1 cellular context compared by ENCODE assay signal in the genomic region with DNA sequence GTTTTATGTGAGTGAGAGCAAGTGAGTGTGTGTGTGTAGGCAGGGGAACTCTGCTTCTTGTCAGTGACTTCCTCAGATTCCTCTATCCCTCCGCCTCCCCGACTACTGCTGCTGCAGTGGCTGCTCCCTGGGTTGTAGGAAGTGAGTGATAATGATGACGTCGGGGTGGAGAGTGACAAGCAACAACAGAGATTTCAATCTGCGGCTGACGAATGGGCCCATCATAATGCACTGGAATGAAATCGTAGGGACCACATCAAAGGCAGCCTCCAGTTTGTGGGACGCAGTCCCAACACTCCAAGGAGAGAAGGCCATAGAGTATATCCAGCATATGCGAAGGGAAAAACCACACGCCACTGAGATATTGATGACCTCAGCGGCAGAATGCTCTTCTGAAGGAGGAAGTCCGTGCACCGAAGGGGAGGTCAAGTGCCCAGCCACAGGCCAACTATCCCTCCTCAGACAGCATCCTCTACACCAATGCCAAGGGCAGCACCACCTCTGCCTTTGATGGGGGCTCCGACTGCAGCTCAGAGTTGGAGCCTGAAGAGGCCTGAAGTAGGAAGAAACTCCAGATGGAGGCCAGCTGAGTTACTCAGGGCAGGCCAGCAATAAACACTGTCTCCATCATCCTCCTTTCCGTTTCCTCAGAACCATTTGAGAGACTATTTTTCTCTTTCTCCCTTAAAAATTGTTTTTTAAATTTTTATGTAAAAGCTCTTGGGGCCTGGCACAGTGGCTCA.
TF ChIP-seq lines count a peak whose summit lies in the region.

No MANE protein-coding gene starts in this region.

TF ChIP-seq in K562, 482 proteins besides CTCF, POLR2A, EP300 and RAD21 (continued from another document and continues in another):
- TF ChIP-seq, protein P1, sequence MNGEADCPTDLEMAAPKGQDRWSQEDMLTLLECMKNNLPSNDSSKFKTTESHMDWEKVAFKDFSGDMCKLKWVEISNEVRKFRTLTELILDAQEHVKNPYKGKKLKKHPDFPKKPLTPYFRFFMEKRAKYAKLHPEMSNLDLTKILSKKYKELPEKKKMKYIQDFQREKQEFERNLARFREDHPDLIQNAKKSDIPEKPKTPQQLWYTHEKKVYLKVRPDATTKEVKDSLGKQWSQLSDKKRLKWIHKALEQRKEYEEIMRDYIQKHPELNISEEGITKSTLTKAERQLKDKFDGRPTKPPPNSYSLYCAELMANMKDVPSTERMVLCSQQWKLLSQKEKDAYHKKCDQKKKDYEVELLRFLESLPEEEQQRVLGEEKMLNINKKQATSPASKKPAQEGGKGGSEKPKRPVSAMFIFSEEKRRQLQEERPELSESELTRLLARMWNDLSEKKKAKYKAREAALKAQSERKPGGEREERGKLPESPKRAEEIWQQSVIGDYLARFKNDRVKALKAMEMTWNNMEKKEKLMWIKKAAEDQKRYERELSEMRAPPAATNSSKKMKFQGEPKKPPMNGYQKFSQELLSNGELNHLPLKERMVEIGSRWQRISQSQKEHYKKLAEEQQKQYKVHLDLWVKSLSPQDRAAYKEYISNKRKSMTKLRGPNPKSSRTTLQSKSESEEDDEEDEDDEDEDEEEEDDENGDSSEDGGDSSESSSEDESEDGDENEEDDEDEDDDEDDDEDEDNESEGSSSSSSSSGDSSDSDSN (IDR thresholded peaks at IDR 0.05; ENCODE audit: borderline replicate concordance in 1 of 2, low read depth in 2 of 2, low read length in 2 of 2): peak in 1 of 2 experiments; percentile 70; a peak in 1 of 4 replicates
- TF ChIP-seq RHOXF2B (CRISPR knock-in tag; conservative IDR thresholded peaks at IDR 0.05) (0 out of 2 replicates have a peak, but pooled peaks have one; percentile 66), NR2F6 (CRISPR knock-in tag; IDR thresholded peaks at IDR 0.05) (0 out of 2 replicates have a peak, but pooled peaks have one; percentile 22), NCOA4 (IDR thresholded peaks at IDR 0.05; ENCODE audit: partially characterized antibody) (no peak), DDX20 (tag; IDR thresholded peaks at IDR 0.05; ENCODE audit: low read depth) (no peak), RFX7 (CRISPR knock-in tag; IDR thresholded peaks at IDR 0.05) (no peak), LEF1 (IDR thresholded peaks at IDR 0.05) (peak; percentile 100), PML (IDR thresholded peaks at IDR 0.05; ENCODE audit: low read length) (peak; percentile 61; the same call in 1 of the 2 replicates), PPARD (CRISPR knock-in tag; IDR thresholded peaks at IDR 0.05) (no peak), RBFOX2 (IDR thresholded peaks at IDR 0.05; ENCODE audit: low read depth, low read length) (no peak), ZC3H11A (IDR thresholded peaks at IDR 0.05; ENCODE audit: low read depth, low read length) (no peak), SMAD4 (CRISPR knock-in tag; conservative IDR thresholded peaks at IDR 0.05) (peak; percentile 68), RUNX1 (IDR thresholded peaks at IDR 0.05; ENCODE audit: low read depth) (peak; percentile 83; the same call in 1 of the 2 replicates), NBN (IDR thresholded peaks at IDR 0.05; ENCODE audit: low read depth) (peak; percentile 90), SMARCE1 (IDR thresholded peaks at IDR 0.05) (peak; percentile 84; the same call in 1 of the 2 replicates), BRF1 (IDR thresholded peaks at IDR 0.05; ENCODE audit: borderline replicate concordance, extremely low read depth, insufficient read length) (no peak), ZFX (CRISPR knock-in tag; IDR thresholded peaks at IDR 0.05) (no peak), JUN (IDR thresholded peaks at IDR 0.05; ENCODE audit: borderline replicate concordance, low read depth, low read length) (peak; percentile 59), JUN (CRISPR knock-in tag; IDR thresholded peaks at IDR 0.05; ENCODE audit: borderline replicate concordance) (peak; percentile 74), HDAC2 (IDR thresholded peaks at IDR 0.05) (peak; percentile 94), ATF7 (IDR thresholded peaks at IDR 0.05) (peak; percentile 97), ZKSCAN1 (IDR thresholded peaks at IDR 0.05; ENCODE audit: low read depth, low read length) (no peak), ZNF24 (IDR thresholded peaks at IDR 0.05) (no peak), KDM1A (IDR thresholded peaks at IDR 0.05) (peak; percentile 95 to 97), CEBPG (CRISPR knock-in tag; IDR thresholded peaks at IDR 0.05) (no peak), CEBPG (tag; conservative IDR thresholded peaks at IDR 0.05 in 1 of 2, IDR thresholded peaks at IDR 0.05 in 1 of 2) (peak in 1 of 2 experiments; percentile 39; a peak in 1 of 4 replicates), GABPA (tag; conservative IDR thresholded peaks at IDR 0.05; ENCODE audit: low read depth) (peak; percentile 62), CBFB (CRISPR knock-in tag; IDR thresholded peaks at IDR 0.05) (peak; percentile 81; the same call in 1 of the 2 replicates), ZNF584 (CRISPR knock-in tag; IDR thresholded peaks at IDR 0.05; ENCODE audit: low read depth) (0 out of 2 replicates have a peak, but pooled peaks have one; percentile 32)
- TF ChIP-seq, protein P2, sequence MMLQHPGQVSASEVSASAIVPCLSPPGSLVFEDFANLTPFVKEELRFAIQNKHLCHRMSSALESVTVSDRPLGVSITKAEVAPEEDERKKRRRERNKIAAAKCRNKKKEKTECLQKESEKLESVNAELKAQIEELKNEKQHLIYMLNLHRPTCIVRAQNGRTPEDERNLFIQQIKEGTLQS (IDR thresholded peaks at IDR 0.05): peak; percentile 90
- TF ChIP-seq, protein P2 (CRISPR knock-in tag; conservative IDR thresholded peaks at IDR 0.05): peak; percentile 72; the same call in 1 of the 2 replicates
- TF ChIP-seq, protein P3, sequence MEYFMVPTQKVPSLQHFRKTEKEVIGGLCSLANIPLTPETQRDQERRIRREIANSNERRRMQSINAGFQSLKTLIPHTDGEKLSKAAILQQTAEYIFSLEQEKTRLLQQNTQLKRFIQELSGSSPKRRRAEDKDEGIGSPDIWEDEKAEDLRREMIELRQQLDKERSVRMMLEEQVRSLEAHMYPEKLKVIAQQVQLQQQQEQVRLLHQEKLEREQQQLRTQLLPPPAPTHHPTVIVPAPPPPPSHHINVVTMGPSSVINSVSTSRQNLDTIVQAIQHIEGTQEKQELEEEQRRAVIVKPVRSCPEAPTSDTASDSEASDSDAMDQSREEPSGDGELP (CRISPR knock-in tag; IDR thresholded peaks at IDR 0.05; ENCODE audit: borderline replicate concordance): peak; percentile 71; the same call in 1 of the 2 replicates
- TF ChIP-seq, protein P4, sequence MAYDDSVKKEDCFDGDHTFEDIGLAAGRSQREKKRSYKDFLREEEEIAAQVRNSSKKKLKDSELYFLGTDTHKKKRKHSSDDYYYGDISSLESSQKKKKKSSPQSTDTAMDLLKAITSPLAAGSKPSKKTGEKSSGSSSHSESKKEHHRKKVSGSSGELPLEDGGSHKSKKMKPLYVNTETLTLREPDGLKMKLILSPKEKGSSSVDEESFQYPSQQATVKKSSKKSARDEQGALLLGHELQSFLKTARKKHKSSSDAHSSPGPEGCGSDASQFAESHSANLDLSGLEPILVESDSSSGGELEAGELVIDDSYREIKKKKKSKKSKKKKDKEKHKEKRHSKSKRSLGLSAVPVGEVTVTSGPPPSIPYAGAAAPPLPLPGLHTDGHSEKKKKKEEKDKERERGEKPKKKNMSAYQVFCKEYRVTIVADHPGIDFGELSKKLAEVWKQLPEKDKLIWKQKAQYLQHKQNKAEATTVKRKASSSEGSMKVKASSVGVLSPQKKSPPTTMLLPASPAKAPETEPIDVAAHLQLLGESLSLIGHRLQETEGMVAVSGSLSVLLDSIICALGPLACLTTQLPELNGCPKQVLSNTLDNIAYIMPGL (CRISPR knock-in tag; IDR thresholded peaks at IDR 0.05): 0 out of 2 replicates have a peak, but pooled peaks have one; percentile 54
- TF ChIP-seq, protein P5, sequence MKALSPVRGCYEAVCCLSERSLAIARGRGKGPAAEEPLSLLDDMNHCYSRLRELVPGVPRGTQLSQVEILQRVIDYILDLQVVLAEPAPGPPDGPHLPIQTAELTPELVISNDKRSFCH (CRISPR knock-in tag; IDR thresholded peaks at IDR 0.05): no peak
- TF ChIP-seq, protein P5 (tag; IDR thresholded peaks at IDR 0.05): peak; percentile 71
- TF ChIP-seq, protein P6, sequence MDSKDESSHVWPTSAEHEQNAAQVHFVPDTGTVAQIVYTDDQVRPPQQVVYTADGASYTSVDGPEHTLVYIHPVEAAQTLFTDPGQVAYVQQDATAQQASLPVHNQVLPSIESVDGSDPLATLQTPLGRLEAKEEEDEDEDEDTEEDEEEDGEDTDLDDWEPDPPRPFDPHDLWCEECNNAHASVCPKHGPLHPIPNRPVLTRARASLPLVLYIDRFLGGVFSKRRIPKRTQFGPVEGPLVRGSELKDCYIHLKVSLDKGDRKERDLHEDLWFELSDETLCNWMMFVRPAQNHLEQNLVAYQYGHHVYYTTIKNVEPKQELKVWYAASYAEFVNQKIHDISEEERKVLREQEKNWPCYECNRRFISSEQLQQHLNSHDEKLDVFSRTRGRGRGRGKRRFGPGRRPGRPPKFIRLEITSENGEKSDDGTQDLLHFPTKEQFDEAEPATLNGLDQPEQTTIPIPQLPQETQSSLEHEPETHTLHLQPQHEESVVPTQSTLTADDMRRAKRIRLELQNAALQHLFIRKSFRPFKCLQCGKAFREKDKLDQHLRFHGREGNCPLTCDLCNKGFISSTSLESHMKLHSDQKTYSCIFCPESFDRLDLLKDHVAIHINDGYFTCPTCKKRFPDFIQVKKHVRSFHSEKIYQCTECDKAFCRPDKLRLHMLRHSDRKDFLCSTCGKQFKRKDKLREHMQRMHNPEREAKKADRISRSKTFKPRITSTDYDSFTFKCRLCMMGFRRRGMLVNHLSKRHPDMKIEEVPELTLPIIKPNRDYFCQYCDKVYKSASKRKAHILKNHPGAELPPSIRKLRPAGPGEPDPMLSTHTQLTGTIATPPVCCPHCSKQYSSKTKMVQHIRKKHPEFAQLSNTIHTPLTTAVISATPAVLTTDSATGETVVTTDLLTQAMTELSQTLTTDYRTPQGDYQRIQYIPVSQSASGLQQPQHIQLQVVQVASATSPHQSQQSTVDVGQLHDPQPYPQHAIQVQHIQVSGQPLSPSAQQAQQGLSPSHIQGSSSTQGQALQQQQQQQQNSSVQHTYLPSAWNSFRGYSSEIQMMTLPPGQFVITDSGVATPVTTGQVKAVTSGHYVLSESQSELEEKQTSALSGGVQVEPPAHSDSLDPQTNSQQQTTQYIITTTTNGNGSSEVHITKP (IDR thresholded peaks at IDR 0.05; ENCODE audit: partially characterized antibody): peak; percentile 57
- TF ChIP-seq, protein P7, sequence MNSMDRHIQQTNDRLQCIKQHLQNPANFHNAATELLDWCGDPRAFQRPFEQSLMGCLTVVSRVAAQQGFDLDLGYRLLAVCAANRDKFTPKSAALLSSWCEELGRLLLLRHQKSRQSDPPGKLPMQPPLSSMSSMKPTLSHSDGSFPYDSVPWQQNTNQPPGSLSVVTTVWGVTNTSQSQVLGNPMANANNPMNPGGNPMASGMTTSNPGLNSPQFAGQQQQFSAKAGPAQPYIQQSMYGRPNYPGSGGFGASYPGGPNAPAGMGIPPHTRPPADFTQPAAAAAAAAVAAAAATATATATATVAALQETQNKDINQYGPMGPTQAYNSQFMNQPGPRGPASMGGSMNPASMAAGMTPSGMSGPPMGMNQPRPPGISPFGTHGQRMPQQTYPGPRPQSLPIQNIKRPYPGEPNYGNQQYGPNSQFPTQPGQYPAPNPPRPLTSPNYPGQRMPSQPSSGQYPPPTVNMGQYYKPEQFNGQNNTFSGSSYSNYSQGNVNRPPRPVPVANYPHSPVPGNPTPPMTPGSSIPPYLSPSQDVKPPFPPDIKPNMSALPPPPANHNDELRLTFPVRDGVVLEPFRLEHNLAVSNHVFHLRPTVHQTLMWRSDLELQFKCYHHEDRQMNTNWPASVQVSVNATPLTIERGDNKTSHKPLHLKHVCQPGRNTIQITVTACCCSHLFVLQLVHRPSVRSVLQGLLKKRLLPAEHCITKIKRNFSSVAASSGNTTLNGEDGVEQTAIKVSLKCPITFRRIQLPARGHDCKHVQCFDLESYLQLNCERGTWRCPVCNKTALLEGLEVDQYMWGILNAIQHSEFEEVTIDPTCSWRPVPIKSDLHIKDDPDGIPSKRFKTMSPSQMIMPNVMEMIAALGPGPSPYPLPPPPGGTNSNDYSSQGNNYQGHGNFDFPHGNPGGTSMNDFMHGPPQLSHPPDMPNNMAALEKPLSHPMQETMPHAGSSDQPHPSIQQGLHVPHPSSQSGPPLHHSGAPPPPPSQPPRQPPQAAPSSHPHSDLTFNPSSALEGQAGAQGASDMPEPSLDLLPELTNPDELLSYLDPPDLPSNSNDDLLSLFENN (IDR thresholded peaks at IDR 0.05; ENCODE audit: low read depth in 2 of 2, low read length in 2 of 2): 0 out of 4 replicates have a peak, but pooled peaks of 1 of the 2 experiments have one; percentile 19
- TF ChIP-seq, protein P8, sequence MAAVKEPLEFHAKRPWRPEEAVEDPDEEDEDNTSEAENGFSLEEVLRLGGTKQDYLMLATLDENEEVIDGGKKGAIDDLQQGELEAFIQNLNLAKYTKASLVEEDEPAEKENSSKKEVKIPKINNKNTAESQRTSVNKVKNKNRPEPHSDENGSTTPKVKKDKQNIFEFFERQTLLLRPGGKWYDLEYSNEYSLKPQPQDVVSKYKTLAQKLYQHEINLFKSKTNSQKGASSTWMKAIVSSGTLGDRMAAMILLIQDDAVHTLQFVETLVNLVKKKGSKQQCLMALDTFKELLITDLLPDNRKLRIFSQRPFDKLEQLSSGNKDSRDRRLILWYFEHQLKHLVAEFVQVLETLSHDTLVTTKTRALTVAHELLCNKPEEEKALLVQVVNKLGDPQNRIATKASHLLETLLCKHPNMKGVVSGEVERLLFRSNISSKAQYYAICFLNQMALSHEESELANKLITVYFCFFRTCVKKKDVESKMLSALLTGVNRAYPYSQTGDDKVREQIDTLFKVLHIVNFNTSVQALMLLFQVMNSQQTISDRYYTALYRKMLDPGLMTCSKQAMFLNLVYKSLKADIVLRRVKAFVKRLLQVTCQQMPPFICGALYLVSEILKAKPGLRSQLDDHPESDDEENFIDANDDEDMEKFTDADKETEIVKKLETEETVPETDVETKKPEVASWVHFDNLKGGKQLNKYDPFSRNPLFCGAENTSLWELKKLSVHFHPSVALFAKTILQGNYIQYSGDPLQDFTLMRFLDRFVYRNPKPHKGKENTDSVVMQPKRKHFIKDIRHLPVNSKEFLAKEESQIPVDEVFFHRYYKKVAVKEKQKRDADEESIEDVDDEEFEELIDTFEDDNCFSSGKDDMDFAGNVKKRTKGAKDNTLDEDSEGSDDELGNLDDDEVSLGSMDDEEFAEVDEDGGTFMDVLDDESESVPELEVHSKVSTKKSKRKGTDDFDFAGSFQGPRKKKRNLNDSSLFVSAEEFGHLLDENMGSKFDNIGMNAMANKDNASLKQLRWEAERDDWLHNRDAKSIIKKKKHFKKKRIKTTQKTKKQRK (IDR thresholded peaks at IDR 0.05; ENCODE audit: borderline replicate concordance, low read depth, low read length): no peak
